1 cellular context compared by ENCODE assay signal in the genomic region with DNA sequence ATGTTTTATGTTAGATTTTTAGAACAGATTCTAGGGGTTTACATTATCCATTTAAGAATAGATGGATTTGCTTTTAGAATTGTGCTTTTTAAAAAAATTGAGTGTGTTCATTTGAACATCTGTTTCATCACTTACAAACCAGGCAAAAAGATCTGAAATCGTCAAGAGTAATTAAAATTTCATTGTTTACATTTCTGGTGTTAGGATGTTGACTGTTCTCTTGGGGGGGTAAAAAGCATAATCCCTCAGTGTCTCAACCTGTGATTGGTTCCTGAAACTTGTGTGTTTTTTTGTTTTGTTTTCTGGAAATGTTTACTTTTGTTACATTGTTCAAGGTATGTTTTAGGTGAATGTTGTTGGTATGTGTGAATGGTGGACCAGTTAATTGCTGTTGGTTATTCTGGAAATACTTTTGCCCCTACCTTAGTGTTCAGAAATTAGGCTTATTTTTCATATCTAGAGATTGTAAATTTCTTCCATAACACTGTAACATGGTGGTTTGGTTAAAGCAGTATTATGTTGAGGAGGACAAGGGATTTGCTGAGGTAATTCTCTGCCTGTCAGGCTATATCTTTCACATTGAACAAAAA.
TF ChIP-seq lines count a peak whose summit lies in the region.

No MANE protein-coding gene starts in this region.

TF ChIP-seq in K562, 482 proteins besides CTCF, POLR2A, EP300 and RAD21 (continued from another document):
- TF ChIP-seq SUPT5H (IDR thresholded peaks at IDR 0.05) = peak; percentile 50; the same call in 1 of the 2 replicates
- TF ChIP-seq POLR2AphosphoS5 (IDR thresholded peaks at IDR 0.05; ENCODE audit: control insufficient read depth, insufficient read depth, low read depth, low read length) = no peak; the same call in 1 of the 2 replicates
- TF ChIP-seq RBM22 (IDR thresholded peaks at IDR 0.05; ENCODE audit: low read depth, low read length, poor library complexity, severe bottlenecking) = no peak
- TF ChIP-seq MCM7 (IDR thresholded peaks at IDR 0.05) = no peak
- TF ChIP-seq BRD4 (IDR thresholded peaks at IDR 0.05) = no peak
- TF ChIP-seq JUND (IDR thresholded peaks at IDR 0.05; ENCODE audit: borderline replicate concordance, low read depth, low read length) = no peak
- no peak for TF ChIP-seq JUND (tag; IDR thresholded peaks at IDR 0.05; ENCODE audit: borderline replicate concordance, low read depth, low read length)
- no peak for TF ChIP-seq ZBTB7A (IDR thresholded peaks at IDR 0.05; ENCODE audit: borderline replicate concordance, control insufficient read depth, low read depth, low read length)
- TF ChIP-seq, protein P1, sequence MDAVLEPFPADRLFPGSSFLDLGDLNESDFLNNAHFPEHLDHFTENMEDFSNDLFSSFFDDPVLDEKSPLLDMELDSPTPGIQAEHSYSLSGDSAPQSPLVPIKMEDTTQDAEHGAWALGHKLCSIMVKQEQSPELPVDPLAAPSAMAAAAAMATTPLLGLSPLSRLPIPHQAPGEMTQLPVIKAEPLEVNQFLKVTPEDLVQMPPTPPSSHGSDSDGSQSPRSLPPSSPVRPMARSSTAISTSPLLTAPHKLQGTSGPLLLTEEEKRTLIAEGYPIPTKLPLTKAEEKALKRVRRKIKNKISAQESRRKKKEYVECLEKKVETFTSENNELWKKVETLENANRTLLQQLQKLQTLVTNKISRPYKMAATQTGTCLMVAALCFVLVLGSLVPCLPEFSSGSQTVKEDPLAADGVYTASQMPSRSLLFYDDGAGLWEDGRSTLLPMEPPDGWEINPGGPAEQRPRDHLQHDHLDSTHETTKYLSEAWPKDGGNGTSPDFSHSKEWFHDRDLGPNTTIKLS (IDR thresholded peaks at IDR 0.05; ENCODE audit: borderline replicate concordance, low read depth) = no peak
- TF ChIP-seq THRAP3 (IDR thresholded peaks at IDR 0.05; ENCODE audit: borderline replicate concordance) = 0 out of 2 replicates have a peak, but pooled peaks have one; percentile 14
- TF ChIP-seq EP400 (IDR thresholded peaks at IDR 0.05) = 0 out of 2 replicates have a peak, but pooled peaks have one; percentile 14
- no peak for TF ChIP-seq HMG20A (CRISPR knock-in tag; conservative IDR thresholded peaks at IDR 0.05)
- no peak for TF ChIP-seq DACH1 (IDR thresholded peaks at IDR 0.05; ENCODE audit: partially characterized antibody)
- TF ChIP-seq PML (IDR thresholded peaks at IDR 0.05; ENCODE audit: low read length) = 0 out of 2 replicates have a peak, but pooled peaks have one; percentile 9
- no peak for TF ChIP-seq RUNX1 (IDR thresholded peaks at IDR 0.05; ENCODE audit: low read depth)
- 0 out of 2 replicates have a peak, but pooled peaks have one; percentile 41 for TF ChIP-seq KHSRP (IDR thresholded peaks at IDR 0.05)
- TF ChIP-seq ZNF175 (CRISPR knock-in tag; IDR thresholded peaks at IDR 0.05; ENCODE audit: low read depth) = no peak
